In genomic region chr9:33022303-33022702, GRCh38 we compare ENCODE assay signal across 19 cellular contexts. TPM values are rescaled to one million over a fixed set of nuclear protein-coding genes. Genes with fewer than 3 reads are reported as not detected.
DNase-seq lines count a peak whose midpoint lies in the region; ATAC-seq, FAIRE-seq and TF ChIP-seq lines count a peak whose summit lies in the region.
"Had no signal": no experiment of that assay in that cellular context is flagged by ENCODE, and none has a peak within 500 bp of the region (broad histone marks: within the 10 kb centered on the region; RNA-seq: fewer than 3 reads in every experiment).

No MANE protein-coding gene starts in this region.

- H3K27ac ChIP-seq in SK-N-MC (peak overlapping the region; percentile 71), body of pancreas (no peak overlapping the region), small intestine (ENCODE audit: low read depth in 1 of 2, low read length in 1 of 2) (no peak overlapping the region)
- H3K27ac ChIP-seq: SJSA1 had no signal

- H3K36me3 ChIP-seq in SK-N-MC (ENCODE audit: insufficient read depth, low read length) (peaks cover 42% of the 10 kb centered on the region), body of pancreas (replicated peaks in 1 of 2; ENCODE audit: insufficient read depth in 1 of 2, low read depth in 2 of 2) (no peaks in the 10 kb centered on the region), small intestine (ENCODE audit: control insufficient read depth in 2 of 2, insufficient read depth in 2 of 2, low read length in 2 of 2) (peaks cover 0 to 3% of the 10 kb centered on the region in 2 donors)

- H3K4me3 ChIP-seq in SK-N-MC = peak overlapping the region; percentile 19
- no peak overlapping the region for H3K4me3 ChIP-seq in body of pancreas
- H3K4me3 ChIP-seq in small intestine (ENCODE audit: low read depth in 1 of 2, low read length in 2 of 2) = no peak overlapping the region
- H3K4me3 ChIP-seq: SJSA1 had no signal

- H3K27me3 Mint-ChIP-seq in natural killer cell treated with Interleukin-12 subunit alpha and Interleukin-12 subunit beta and Interleukin-15 and Interleukin-18, amount 100 ng/mL, for 72 hours = no peaks in the 10 kb centered on the region
- H3K27me3 Mint-ChIP-seq in natural killer cell (ENCODE audit: low read depth in 2 of 2) = no peaks in the 10 kb centered on the region

- H3K9me3 ChIP-seq in SK-N-MC (ENCODE audit: low read depth, low read length) (no peaks in the 10 kb centered on the region), body of pancreas (no peaks in the 10 kb centered on the region), small intestine (ENCODE audit: control insufficient read depth, low read depth) (no peaks in the 10 kb centered on the region)
- H3K9me3 ChIP-seq: SJSA1 had no signal

- intact Hi-C loops in natural killer cell (cut with micrococcal nuclease) (no loop called here), body of pancreas (cut with DNase I) (no loop called here)

- H3K9me3 Mint-ChIP-seq in natural killer cell treated with Interleukin-12 subunit alpha and Interleukin-12 subunit beta and Interleukin-15 and Interleukin-18, amount 100 ng/mL, for 72 hours = no peaks in the 10 kb centered on the region
- H3K9me3 Mint-ChIP-seq in natural killer cell = no peaks in the 10 kb centered on the region
- H3K9me3 Mint-ChIP-seq: activated T-helper 2 cell treated with anti-CD3 and anti-CD28 coated beads, Interferon-gamma antibody, Interleukin-2, Interleukin-4, amounts not matched to agents 10 μg/mL and 5 μg/mL and 100 μg/mL, durations not matched to agents 14 hours and 24 hours and 36 hours had no signal

- no peak for DNase-seq in natural killer cell treated with Interleukin-12 subunit alpha and Interleukin-12 subunit beta and Interleukin-15 and Interleukin-18, amount 100 ng/mL, for 72 hours (ENCODE audit: low spot score)
- DNase-seq in natural killer cell = no peak
- no peak for DNase-seq in SK-N-MC (ENCODE audit: low read depth, low spot score)
- peak; percentile 53 for DNase-seq in fibroblast of peridontal ligament (ENCODE audit: extremely low read depth)
- no peak for DNase-seq in body of pancreas
- no peak for DNase-seq in small intestine
- DNase-seq: activated CD4-positive, alpha-beta T cell treated with anti-CD3 and anti-CD28 coated beads for 48 hours; anterior cingulate cortex; left ventricle myocardium superior; MM.1S; NCI-H2029; NCI-H524 treated with DMSO at 0.1 percent for 48 hours had no signal

- 71 to 76% methylated on average over 3 of the region's 3 CpGs for WGBS in body of pancreas, 2 donors
- 79 to 93% (median 89%) methylated on average over 3 of the region's 3 CpGs for WGBS in small intestine, 3 donors

- no peak for FAIRE-seq in small intestine (lab: Jason Lieb, UNC)
- FAIRE-seq: colon, endothelial cell of umbilical vein had no signal

- no peak for TF ChIP-seq POLR2A in body of pancreas (IDR thresholded peaks at IDR 0.05)

- TF ChIP-seq CTCF in natural killer cell (IDR thresholded peaks at IDR 0.05) = no peak
- no peak for TF ChIP-seq CTCF in body of pancreas (IDR thresholded peaks at IDR 0.05)

- peak overlapping the region; percentile 90 for H3K4me3 Mint-ChIP-seq in natural killer cell treated with Interleukin-12 subunit alpha and Interleukin-12 subunit beta and Interleukin-15 and Interleukin-18, amount 100 ng/mL, for 72 hours
- no peak overlapping the region for H3K4me3 Mint-ChIP-seq in natural killer cell

- H3K4me1 ChIP-seq in body of pancreas (peaks cover 37% of the 10 kb centered on the region), small intestine (ENCODE audit: control insufficient read depth in 2 of 2, insufficient read depth in 1 of 2, low read depth in 1 of 2, low read length in 1 of 2) (peaks cover 1 to 12% of the 10 kb centered on the region in 2 donors)

- peaks cover 35 to 43% of the 10 kb centered on the region in 2 donors for H3K4me1 Mint-ChIP-seq in natural killer cell treated with Interleukin-12 subunit alpha and Interleukin-12 subunit beta and Interleukin-15 and Interleukin-18, amount 100 ng/mL, for 72 hours (ENCODE audit: low read depth in 2 of 2)
- H3K4me1 Mint-ChIP-seq in natural killer cell = peaks cover 31 to 36% of the 10 kb centered on the region in 2 donors

- peak overlapping the region; percentile 1 for H3K9ac ChIP-seq in SK-N-MC (ENCODE audit: insufficient read length)

- no peak for ATAC-seq in natural killer cell treated with Interleukin-12 subunit alpha and Interleukin-12 subunit beta and Interleukin-15 and Interleukin-18, amount 100 ng/mL, for 72 hours
- ATAC-seq in natural killer cell (no peak), GM21576 (IDR thresholded peaks at IDR 0.05; ENCODE audit: unreplicated experiment) (no peak), body of pancreas (no peak), HG02884 (IDR thresholded peaks at IDR 0.05; ENCODE audit: unreplicated experiment) (no peak)
- ATAC-seq: HCT116, left ventricle myocardium superior had no signal

- H3K36me3 Mint-ChIP-seq in natural killer cell treated with Interleukin-12 subunit alpha and Interleukin-12 subunit beta and Interleukin-15 and Interleukin-18, amount 100 ng/mL, for 72 hours = peaks cover 14% of the 10 kb centered on the region
- no peaks in the 10 kb centered on the region for H3K36me3 Mint-ChIP-seq in natural killer cell

- H3K27ac Mint-ChIP-seq in natural killer cell treated with Interleukin-12 subunit alpha and Interleukin-12 subunit beta and Interleukin-15 and Interleukin-18, amount 100 ng/mL, for 72 hours = peak overlapping the region; percentile 84 to 93
- no peak overlapping the region for H3K27ac Mint-ChIP-seq in natural killer cell
- H3K27ac Mint-ChIP-seq: activated T-helper 2 cell treated with anti-CD3 and anti-CD28 coated beads, Interferon-gamma antibody, Interleukin-2, Interleukin-4, amounts not matched to agents 10 μg/mL and 5 μg/mL and 100 μg/mL, durations not matched to agents 14 hours and 24 hours and 36 hours had no signal

- H3K27me3 ChIP-seq in body of pancreas (no peaks in the 10 kb centered on the region), small intestine (ENCODE audit: control insufficient read depth in 2 of 2, insufficient read depth in 2 of 2, low read length in 2 of 2) (no peaks in the 10 kb centered on the region)
- H3K27me3 ChIP-seq: SJSA1 had no signal

RNA-seq across cellular contexts. Expression of gene DNAJA1, which starts 2.8 kb away (rescaled TPM):
- total RNA-seq in natural killer cell treated with Interleukin-12 subunit alpha and Interleukin-12 subunit beta and Interleukin-15 and Interleukin-18, amount 100 ng/mL, for 72 hours = 100 to 1,000 TPM; 219 to 220 TPM
- 100 to 1,000 TPM; 150 to 244 (median 192) TPM for total RNA-seq in natural killer cell
- 10 to 100 TPM; 33.5 to 36.6 TPM for total RNA-seq in body of pancreas
- polyA plus RNA-seq in small intestine = 10 to 100 TPM; 40.8 to 62.0 (median 48.8) TPM

RNA-seq across cellular contexts. Expression of gene APTX, which starts 20.9 kb away (rescaled TPM):
- 10 to 100 TPM; 33.4 to 52.4 TPM for total RNA-seq in natural killer cell treated with Interleukin-12 subunit alpha and Interleukin-12 subunit beta and Interleukin-15 and Interleukin-18, amount 100 ng/mL, for 72 hours
- 10 to 100 TPM; 23.0 to 25.9 (median 24.5) TPM for total RNA-seq in natural killer cell
- 10 to 100 TPM; 12.5 to 21.5 TPM for total RNA-seq in body of pancreas
- 10 to 100 TPM; 20.3 to 28.7 (median 25.5) TPM for polyA plus RNA-seq in small intestine

RNA-seq across cellular contexts. Expression of gene SMU1, which starts 54.2 kb away (rescaled TPM):
- total RNA-seq in natural killer cell treated with Interleukin-12 subunit alpha and Interleukin-12 subunit beta and Interleukin-15 and Interleukin-18, amount 100 ng/mL, for 72 hours = 10 to 100 TPM; 22.5 to 22.7 TPM
- total RNA-seq in natural killer cell = 10 to 100 TPM; 21.9 to 23.2 (median 22.1) TPM
- total RNA-seq in body of pancreas = 1 to 10 TPM; 5.6 to 8.6 TPM
- polyA plus RNA-seq in small intestine = 10 to 100 TPM in 1 of 3 donors, 1 to 10 TPM in 2; 7.6 to 11.7 (median 8.6) TPM

Comparison
In these comparisons a context has a peak if more than half of its experiments do, and no peak if none do; other contexts are left out.
1. H3K27ac Mint-ChIP-seq: peak in natural killer cell treated with Interleukin-12 subunit alpha and Interleukin-12 subunit beta and Interleukin-15 and Interleukin-18, amount 100 ng/mL, for 72 hours (2 of 2); none in natural killer cell (0 of 2).
2. RNA of gene DNAJA1, which starts 2.8 kb away (total RNA-seq): 219 to 220 TPM in natural killer cell treated with Interleukin-12 subunit alpha and Interleukin-12 subunit beta and Interleukin-15 and Interleukin-18, amount 100 ng/mL, for 72 hours and 150 to 244 TPM in natural killer cell; 33.5 to 36.6 TPM in body of pancreas; every median in the first group is over 4 times any median in the second.